9 cellular contexts compared by ENCODE assay signal in genomic region chr9:136481558-136481957, GRCh38. TPM values are rescaled to one million over a fixed set of nuclear protein-coding genes. Genes with fewer than 3 reads are reported as not detected.
DNase-seq lines count a peak whose midpoint lies in the region; ATAC-seq, FAIRE-seq and TF ChIP-seq lines count a peak whose summit lies in the region.
"Had no signal": no experiment of that assay in that cellular context is flagged by ENCODE, and none has a peak within 500 bp of the region (broad histone marks: within the 10 kb centered on the region; RNA-seq: fewer than 3 reads in every experiment).

No MANE protein-coding gene starts in this region.

- POLR2A ChIA-PET in A549 (lab: Yijun Ruan, JAX), result interaction anchor here (0.7 kb wide), 1 partner anchor 1402 kb away, joined by 4 read pairs; no protein-coding TSS in a partner anchor

- TF ChIP-seq EP300 in A549 (IDR thresholded peaks at IDR 0.05), result no peak

- peak overlapping the region; percentile 82 for H3K4me2 ChIP-seq in A549

- H3K9ac ChIP-seq in HUES64 (ENCODE audit: low read depth, low read length), result peak overlapping the region; percentile 92

- H3K9me3 ChIP-seq in A549, result no peaks in the 10 kb centered on the region
- no peaks in the 10 kb centered on the region for H3K9me3 ChIP-seq in HUES64 (ENCODE audit: insufficient read depth, low read depth, low read length)
- no peaks in the 10 kb centered on the region for H3K9me3 ChIP-seq in mononuclear cell (ENCODE audit: low read depth, low read length)

- no peaks in the 10 kb centered on the region for H3K27me3 ChIP-seq in HUES64 (ENCODE audit: insufficient read depth, low read length)
- H3K27me3 ChIP-seq in brain microvascular endothelial cell (replicated peaks), result no peaks in the 10 kb centered on the region
- no peaks in the 10 kb centered on the region for H3K27me3 ChIP-seq in mononuclear cell (ENCODE audit: insufficient read depth, low read length)

- CTCF ChIA-PET in A549 (lab: Yijun Ruan, JAX), result interaction anchor here (1.3 kb wide), 1 partner anchor 150 kb away, joined by 7 read pairs; no protein-coding TSS in a partner anchor

- ATAC-seq in A549 (no peak), HG03342 (IDR thresholded peaks at IDR 0.05; ENCODE audit: unreplicated experiment) (no peak), HG02870 (IDR thresholded peaks at IDR 0.05; ENCODE audit: unreplicated experiment) (no peak)

- H3K36me3 ChIP-seq in HUES64 (ENCODE audit: insufficient read depth, low read length), result peaks cover 30% of the 10 kb centered on the region
- H3K36me3 ChIP-seq in brain microvascular endothelial cell (replicated peaks), result peaks cover 18% of the 10 kb centered on the region

- H3K27ac ChIP-seq in A549 (peak overlapping the region; percentile 91 to 98; a peak in 4 of 6 replicates), HUES64 (ENCODE audit: low read depth, low read length) (no peak overlapping the region; the same call in 1 of the 2 replicates), brain microvascular endothelial cell (peak overlapping the region; percentile 99)

- TF ChIP-seq POLR2A in A549 (IDR thresholded peaks at IDR 0.05; ENCODE audit: low read length), result no peak

- TF ChIP-seq CTCF in A549 (IDR thresholded peaks at IDR 0.05) (no peak), brain microvascular endothelial cell (IDR thresholded peaks at IDR 0.05; ENCODE audit: low read depth, low read length, missing control alignments) (no peak)

- WGBS in A549 (ENCODE audit: missing lambda C conversion rate), result 61% methylated on average over 5 of the region's 5 CpGs
- 54% methylated on average over 5 of the region's 5 CpGs for WGBS in HUES64

- in situ Hi-C loops in brain microvascular endothelial cell (cut with HindIII; ENCODE audit: low pct_ligation_motif_present, low sequenced_read_pairs), result loop anchor here (10.0 kb wide), 1 partner anchor 63 kb away; the partner anchor contains the start of gene NOTCH1

- FAIRE-seq in A549 (lab: Jason Lieb, UNC), result no peak

- TF ChIP-seq RAD21 in A549 (conservative IDR thresholded peaks at IDR 0.05 in 1 of 2, IDR thresholded peaks at IDR 0.05 in 1 of 2), result no peak

- no peak for DNase-seq in A549 (ENCODE audit: low read depth in 1 of 2, low spot score in 1 of 2)
- DNase-seq in brain microvascular endothelial cell, result no peak
- no peak for DNase-seq in NCI-H2029 (lab: John Stamatoyannopoulos, UW)
- no peak for DNase-seq in pons (ENCODE audit: low spot score)
- DNase-seq: activated CD8-positive, alpha-beta memory T cell treated with anti-CD3 and anti-CD28 coated beads, Interleukin-2, amount 50 U/mL, for 48 hours had no signal

- H3K4me3 ChIP-seq in A549, result peak overlapping the region; percentile 96
- peak overlapping the region; percentile 91 for H3K4me3 ChIP-seq in HUES64 (ENCODE audit: low read length)
- H3K4me3 ChIP-seq in brain microvascular endothelial cell (ENCODE audit: low read depth, low read length), result peak overlapping the region; percentile 86
- H3K4me3 ChIP-seq in mononuclear cell (ENCODE audit: low read length), result peak overlapping the region; percentile 93

- peaks cover 15% of the 10 kb centered on the region for H3K4me1 ChIP-seq in A549
- peaks cover 7% of the 10 kb centered on the region; the same call in 1 of the 2 replicates for H3K4me1 ChIP-seq in HUES64 (ENCODE audit: insufficient read depth, low read length)
- peaks cover 35% of the 10 kb centered on the region for H3K4me1 ChIP-seq in mononuclear cell (ENCODE audit: insufficient read depth, low read length)

TF ChIP-seq in A549, 52 proteins besides CTCF, POLR2A, EP300 and RAD21:
- no peak for TF ChIP-seq PHF8 (IDR thresholded peaks at IDR 0.05; ENCODE audit: borderline replicate concordance, low read depth)
- TF ChIP-seq NR3C1 (IDR thresholded peaks at IDR 0.05), result no peak
- no peak for TF ChIP-seq CBX8 (IDR thresholded peaks at IDR 0.05)
- no peak for TF ChIP-seq HOXB13 (CRISPR knock-in tag; IDR thresholded peaks at IDR 0.05; ENCODE audit: low read depth)
- TF ChIP-seq HES2 (IDR thresholded peaks at IDR 0.05), result no peak

RNA-seq across cellular contexts. Expression of gene SEC16A, which starts 1.3 kb away (rescaled TPM):
- polyA plus RNA-seq in A549 (2011; rRNA removed) (24.2 and 32.3 TPM in 2 replicates), A549 (2017; fragmentation: RNase III; extraction: RNeasy Plus Mini Kit Qiagen cat#74134 plus additional on column Dnase treatment) (35.7 to 41.5 TPM (median 38.0 TPM) in 3 replicates)
- polyA plus RNA-seq in A549 (2012; cell fraction: cytosol; rRNA removed), result 26.8 and 30.0 TPM in 2 replicates
- polyA plus RNA-seq in A549 (2012; cell fraction: nucleus; rRNA removed), result 90.6 and 117 TPM in 2 replicates
- 34.0 and 47.0 TPM in 2 replicates for polyA minus RNA-seq in A549 (2011; rRNA and poly(A)+ RNA removed)
- 26.6 TPM for polyA plus RNA-seq in HUES64 (2013, experiment 1 of 2)
- polyA plus RNA-seq in HUES64 (2013, experiment 2 of 2), result 25.8 TPM
- 38.0 TPM for total RNA-seq in mononuclear cell

RNA-seq across cellular contexts. Expression of gene INPP5E, which starts 41.9 kb away (rescaled TPM):
- polyA plus RNA-seq in A549 (2011; rRNA removed) (5.2 and 5.8 TPM in 2 replicates), A549 (2017; fragmentation: RNase III; extraction: RNeasy Plus Mini Kit Qiagen cat#74134 plus additional on column Dnase treatment) (9.8 to 12.4 TPM (median 11.2 TPM) in 3 replicates)
- 12.2 and 16.8 TPM in 2 replicates for polyA plus RNA-seq in A549 (2012; cell fraction: cytosol; rRNA removed)
- polyA plus RNA-seq in A549 (2012; cell fraction: nucleus; rRNA removed), result 50.3 and 55.0 TPM in 2 replicates
- polyA minus RNA-seq in A549 (2011; rRNA and poly(A)+ RNA removed), result 4.5 TPM in 2 replicates
- 7.0 TPM for polyA plus RNA-seq in HUES64 (2013, experiment 1 of 2)
- 8.4 TPM for polyA plus RNA-seq in HUES64 (2013, experiment 2 of 2)
- total RNA-seq in mononuclear cell, result 5.5 TPM
